16 cellular contexts compared by ENCODE assay signal in genomic region chr19:2022289-2022688, GRCh38. TPM values are rescaled to one million over a fixed set of nuclear protein-coding genes. Genes with fewer than 3 reads are reported as not detected.
DNase-seq lines count a peak whose midpoint lies in the region; ATAC-seq, FAIRE-seq and TF ChIP-seq lines count a peak whose summit lies in the region.
"Had no signal": no experiment of that assay in that cellular context is flagged by ENCODE, and none has a peak within 500 bp of the region (broad histone marks: within the 10 kb centered on the region; RNA-seq: fewer than 3 reads in every experiment).

No MANE protein-coding gene starts in this region.

- no peaks in the 10 kb centered on the region for H3K36me3 ChIP-seq in K562 (ENCODE audit: control insufficient read depth, insufficient read depth, low read length)
- H3K36me3 ChIP-seq: HAP-1 had no signal

- no peak for DNase-seq in activated CD4-positive, alpha-beta T cell treated with anti-CD3 and anti-CD28 coated beads, Interleukin-2, amount 10 ng/mL, durations not matched to agents 7 days and 5 days
- DNase-seq in activated CD4-positive, alpha-beta T cell treated with anti-CD3 and anti-CD28 coated beads for 1 hour, result no peak
- DNase-seq in activated naive CD4-positive, alpha-beta T cell treated with anti-CD3 and anti-CD28 coated beads, Interleukin-2, amount 50 U/mL, for 72 hours (ENCODE audit: low spot score in 2 of 2), result no peak
- no peak for DNase-seq in K562 (ENCODE audit: extremely low read depth in 1 of 4, low spot score in 3 of 4)
- DNase-seq: C1 segment of cervical spinal cord; Calu3; CD4-positive, alpha-beta memory T cell; COR-L47; DMS53; GF-D8; GOT3 had no signal

- no peaks in the 10 kb centered on the region for H3K79me2 ChIP-seq in K562 (ENCODE audit: control insufficient read depth, insufficient read depth, low read length)

- H3K4me1 Mint-ChIP-seq in activated CD4-positive, alpha-beta T cell treated with anti-CD3 and anti-CD28 coated beads, Interleukin-2, amount 10 ng/mL, durations not matched to agents 7 days and 5 days, result peaks cover 5% of the 10 kb centered on the region
- H3K4me1 Mint-ChIP-seq in activated naive CD4-positive, alpha-beta T cell treated with anti-CD3 and anti-CD28 coated beads, Interleukin-2, amount 50 U/mL, for 24 hours, result peaks cover 5% of the 10 kb centered on the region

- H3K27ac ChIP-seq in K562 (ENCODE audit: extremely low read depth, low read depth, low read length), result no peak overlapping the region

- H3K9me3 ChIP-seq in K562 (replicated peaks; ENCODE audit: control insufficient read depth, insufficient read depth, low read depth, low read length), result no peaks in the 10 kb centered on the region
- H3K9me3 ChIP-seq: HAP-1 had no signal

- H4K20me1 ChIP-seq in K562 (replicated peaks; ENCODE audit: control insufficient read depth, insufficient read depth, low read length), result no peaks in the 10 kb centered on the region

- no TSS peak for BruUV-seq in K562 (replicated peaks; lab: Mats Ljungman, UMichigan)

- no peak for TF ChIP-seq POLR2A in K562 (conservative IDR thresholded peaks at IDR 0.05)

- ATAC-seq in activated naive CD4-positive, alpha-beta T cell treated with anti-CD3 and anti-CD28 coated beads, Interleukin-2, amount 50 U/mL, for 72 hours, result no peak
- ATAC-seq in K562 (no peak), HG03378 (IDR thresholded peaks at IDR 0.05; ENCODE audit: unreplicated experiment) (no peak)

- WGBS in K562 (ENCODE audit: insufficient coverage, low coverage, missing lambda C conversion rate), result 69% methylated on average over 2 of the region's 2 CpGs

- POLR2A ChIA-PET in activated CD4-positive, alpha-beta T cell treated with anti-CD3 and anti-CD28 coated beads, Interleukin-2, amount 10 ng/mL, durations not matched to agents 7 days and 5 days (lab: Charles Lee), result no interaction called here
- POLR2A ChIA-PET in K562 (lab: Yijun Ruan, JAX), result interaction anchor here (0.6 to 1.3 kb wide), 3 partner anchors 10 to 37 kb away, joined by 3 read pairs; no protein-coding TSS in a partner anchor

- TF ChIP-seq RAD21 in K562 (CRISPR knock-in tag; conservative IDR thresholded peaks at IDR 0.05 in 1 of 2, IDR thresholded peaks at IDR 0.05 in 1 of 2), result no peak

- H3K9me1 ChIP-seq in K562 (ENCODE audit: control insufficient read depth, insufficient read depth, low read length), result no peaks in the 10 kb centered on the region

- no peak overlapping the region for H3K9ac ChIP-seq in K562 (ENCODE audit: insufficient read depth in 1 of 2, low read depth in 2 of 2, low read length in 2 of 2)

- no peak overlapping the region for H3K4me3 ChIP-seq in K562
- H3K4me3 ChIP-seq: HAP-1 had no signal

- H3K4me1 ChIP-seq in K562 (replicated peaks in 1 of 2; ENCODE audit: control insufficient read depth in 2 of 2, insufficient read depth in 2 of 2, low read length in 2 of 2), result peaks cover 0 to 8% of the 10 kb centered on the region in 2 experiments; a peak in 2 of 5 replicates
- H3K4me1 ChIP-seq: HAP-1 had no signal

- in situ Hi-C loops in K562 (cut with MboI), result loop anchor here (5.0 kb wide), 1 partner anchor 45 kb away; no protein-coding TSS in a partner anchor

- H3K36me3 Mint-ChIP-seq in activated CD4-positive, alpha-beta T cell treated with anti-CD3 and anti-CD28 coated beads, Interleukin-2, amount 10 ng/mL, durations not matched to agents 7 days and 5 days (ENCODE audit: low read depth), result peaks cover 2% of the 10 kb centered on the region
- no peaks in the 10 kb centered on the region for H3K36me3 Mint-ChIP-seq in activated naive CD4-positive, alpha-beta T cell treated with anti-CD3 and anti-CD28 coated beads, Interleukin-2, amount 50 U/mL, for 24 hours
- peaks cover 0 to 5% of the 10 kb centered on the region in 2 donors for H3K36me3 Mint-ChIP-seq in activated naive CD4-positive, alpha-beta T cell treated with anti-CD3 and anti-CD28 coated beads, Interleukin-2, amount 50 U/mL, for 72 hours

- H3K27me3 Mint-ChIP-seq in activated CD4-positive, alpha-beta T cell treated with anti-CD3 and anti-CD28 coated beads, Interleukin-2, amount 10 ng/mL, durations not matched to agents 7 days and 5 days, result no peaks in the 10 kb centered on the region
- H3K27me3 Mint-ChIP-seq in activated naive CD4-positive, alpha-beta T cell treated with anti-CD3 and anti-CD28 coated beads, Interleukin-2, amount 50 U/mL, for 24 hours, result no peaks in the 10 kb centered on the region
- H3K27me3 Mint-ChIP-seq: CD4-positive, alpha-beta memory T cell had no signal

- no peak overlapping the region for H3K4me2 ChIP-seq in K562 (ENCODE audit: insufficient read depth, low read length)

- FAIRE-seq in K562 (lab: Jason Lieb, UNC), result no peak
- FAIRE-seq: GM12892, H54 had no signal

- no peaks in the 10 kb centered on the region for H3K27me3 ChIP-seq in K562 (ENCODE audit: control insufficient read depth in 2 of 2, insufficient read depth in 2 of 2, low read length in 2 of 2)

- H2AFZ ChIP-seq in K562 (ENCODE audit: low read depth, low read length), result no peak overlapping the region

- H3K4me3 Mint-ChIP-seq in activated CD4-positive, alpha-beta T cell treated with anti-CD3 and anti-CD28 coated beads, Interleukin-2, amount 10 ng/mL, durations not matched to agents 7 days and 5 days, result no peak overlapping the region
- H3K4me3 Mint-ChIP-seq in activated naive CD4-positive, alpha-beta T cell treated with anti-CD3 and anti-CD28 coated beads, Interleukin-2, amount 50 U/mL, for 24 hours, result no peak overlapping the region
- H3K4me3 Mint-ChIP-seq: CD4-positive, alpha-beta memory T cell had no signal

- no peak for TF ChIP-seq CTCF in K562 (IDR thresholded peaks at IDR 0.05 in 2 of 3, conservative IDR thresholded peaks at IDR 0.05 in 1 of 3; ENCODE audit: insufficient read depth in 2 of 3, low read depth in 1 of 3, low read length in 3 of 3)

- intact Hi-C loops in K562 (cut with micrococcal nuclease), result no loop called here

- peaks cover 3% of the 10 kb centered on the region for H3K9me3 Mint-ChIP-seq in activated CD4-positive, alpha-beta T cell treated with anti-CD3 and anti-CD28 coated beads, Interleukin-2, amount 10 ng/mL, durations not matched to agents 7 days and 5 days
- no peaks in the 10 kb centered on the region for H3K9me3 Mint-ChIP-seq in activated naive CD4-positive, alpha-beta T cell treated with anti-CD3 and anti-CD28 coated beads, Interleukin-2, amount 50 U/mL, for 24 hours
- no peaks in the 10 kb centered on the region for H3K9me3 Mint-ChIP-seq in activated naive CD4-positive, alpha-beta T cell treated with anti-CD3 and anti-CD28 coated beads, Interleukin-2, amount 50 U/mL, for 72 hours

- H3K27ac Mint-ChIP-seq in activated CD4-positive, alpha-beta T cell treated with anti-CD3 and anti-CD28 coated beads, Interleukin-2, amount 10 ng/mL, durations not matched to agents 7 days and 5 days, result peak overlapping the region; percentile 54
- peak overlapping the region; percentile 14 for H3K27ac Mint-ChIP-seq in activated naive CD4-positive, alpha-beta T cell treated with anti-CD3 and anti-CD28 coated beads, Interleukin-2, amount 50 U/mL, for 24 hours
- peak overlapping the region in 1 of 2 donors; percentile 25 for H3K27ac Mint-ChIP-seq in activated naive CD4-positive, alpha-beta T cell treated with anti-CD3 and anti-CD28 coated beads, Interleukin-2, amount 50 U/mL, for 72 hours

- TF ChIP-seq EP300 in K562 (IDR thresholded peaks at IDR 0.05; ENCODE audit: low read length), result no peak

- CTCF ChIA-PET in activated CD4-positive, alpha-beta T cell treated with anti-CD3 and anti-CD28 coated beads, Interleukin-2, amount 10 ng/mL, durations not matched to agents 7 days and 5 days (lab: Charles Lee), result interaction anchor here (0.9 to 1.5 kb wide), 2 partner anchors 12 to 13 kb away, joined by 3 to 4 read pairs; no protein-coding TSS in a partner anchor
- CTCF ChIA-PET in K562 (lab: Yijun Ruan, JAX; ENCODE audit: low intra/inter-chr PET ratio), result no interaction called here

RNA-seq across cellular contexts. Expression of gene BTBD2, which starts 6.8 kb away (rescaled TPM):
- 10 to 100 TPM; 61.3 to 66.3 TPM for total RNA-seq in activated CD4-positive, alpha-beta T cell treated with anti-CD3 and anti-CD28 coated beads, Interleukin-2, amount 10 ng/mL, durations not matched to agents 7 days and 5 days
- total RNA-seq in activated naive CD4-positive, alpha-beta T cell treated with anti-CD3 and anti-CD28 coated beads, Interleukin-2, amount 50 U/mL, for 72 hours, result 10 to 100 TPM; 24.6 to 60.8 TPM
- total RNA-seq in K562 (2011; cell fraction: chromatin; rRNA removed; ENCODE audit: low replicate concordance), result 7.3 and 29.0 TPM in 2 replicates
- 16.4 and 17.0 TPM in 2 replicates for total RNA-seq in K562 (2011; cell fraction: nucleolus; rRNA removed)
- 14.3 and 16.7 TPM in 2 replicates for total RNA-seq in K562 (2011; cell fraction: nucleoplasm; rRNA removed)
- 5.6 and 8.1 TPM in 2 replicates for total RNA-seq in K562 (2014; rRNA removed)
- 1.5 and 2.0 TPM in 2 replicates for total RNA-seq in K562 (2014; rRNA removed; fragmentation: Illumina TruSeq; extraction: Trizol)
- total RNA-seq in K562 (2015; rRNA removed; fragmentation: Illumina TruSeq; extraction: Trizol), result 6.4 and 6.9 TPM in 2 replicates
- 13.3 and 15.6 TPM in 2 replicates for total RNA-seq in K562 (2021)
- polyA plus RNA-seq in K562 (2011; rRNA removed), result 10.2 and 30.9 TPM in 2 replicates
- polyA plus RNA-seq in K562 (2011; cell fraction: cytosol; rRNA removed), result 21.5 and 25.6 TPM in 2 replicates
- 21.2 and 25.9 TPM in 2 replicates for polyA plus RNA-seq in K562 (2011; cell fraction: nucleus; rRNA removed)
- polyA plus RNA-seq in K562 (2012), result 18.5 and 62.5 TPM in 2 replicates
- 7.4 and 11.0 TPM in 2 replicates for polyA plus RNA-seq in K562 (2014; fragmentation: Illumina TruSeq; extraction: Trizol)
- under 1 TPM; 0.10 to 0.28 TPM for polyA plus RNA-seq in K562 (2014; fragmentation: Nextera tagmentation; extraction: Ambion mirVana)
- polyA plus RNA-seq in K562 (2014; rRNA removed), result 9.6 TPM in 2 replicates
- polyA minus RNA-seq in K562 (2011; rRNA and poly(A)+ RNA removed), result 4.1 and 4.9 TPM in 2 replicates
- polyA minus RNA-seq in K562 (2011; cell fraction: cytosol; rRNA and poly(A)+ RNA removed), result 15.5 and 42.0 TPM in 2 replicates
- polyA minus RNA-seq in K562 (2011; cell fraction: nucleus; rRNA and poly(A)+ RNA removed), result 5.9 and 11.9 TPM in 2 replicates

RNA-seq across cellular contexts. Expression of gene MKNK2, which starts 28.8 kb away (rescaled TPM):
- total RNA-seq in activated CD4-positive, alpha-beta T cell treated with anti-CD3 and anti-CD28 coated beads, Interleukin-2, amount 10 ng/mL, durations not matched to agents 7 days and 5 days, result 100 to 1,000 TPM; 198 to 228 TPM
- total RNA-seq in activated naive CD4-positive, alpha-beta T cell treated with anti-CD3 and anti-CD28 coated beads, Interleukin-2, amount 50 U/mL, for 72 hours, result 100 to 1,000 TPM; 211 to 261 TPM
- total RNA-seq in K562 (2011; cell fraction: chromatin; rRNA removed; ENCODE audit: low replicate concordance), result 62.3 and 206 TPM in 2 replicates
- total RNA-seq in K562 (2011; cell fraction: nucleolus; rRNA removed), result 137 and 161 TPM in 2 replicates
- 83.2 and 85.9 TPM in 2 replicates for total RNA-seq in K562 (2011; cell fraction: nucleoplasm; rRNA removed)
- total RNA-seq in K562 (2014; rRNA removed) (83.9 and 114 TPM in 2 replicates), K562 (2014; rRNA removed; fragmentation: Illumina TruSeq; extraction: Trizol) (19.3 and 22.0 TPM in 2 replicates), K562 (2015; rRNA removed; fragmentation: Illumina TruSeq; extraction: Trizol) (48.6 and 51.9 TPM in 2 replicates), K562 (2021) (179 and 191 TPM in 2 replicates)
- polyA plus RNA-seq in K562 (2011; rRNA removed) (59.3 and 97.4 TPM in 2 replicates), K562 (2014; fragmentation: Illumina TruSeq; extraction: Trizol) (44.6 and 77.5 TPM in 2 replicates), K562 (2014; fragmentation: Nextera tagmentation; extraction: Ambion mirVana) (1 to 10 TPM; 5.1 to 5.5 TPM), K562 (2014; rRNA removed) (87.2 and 91.7 TPM in 2 replicates)
- 77.0 and 149 TPM in 2 replicates for polyA plus RNA-seq in K562 (2011; cell fraction: cytosol; rRNA removed)
- polyA plus RNA-seq in K562 (2011; cell fraction: nucleus; rRNA removed), result 131 and 186 TPM in 2 replicates
- polyA plus RNA-seq in K562 (2012), result 69.2 and 176 TPM in 2 replicates
- polyA minus RNA-seq in K562 (2011; rRNA and poly(A)+ RNA removed), result 39.4 and 48.9 TPM in 2 replicates
- polyA minus RNA-seq in K562 (2011; cell fraction: cytosol; rRNA and poly(A)+ RNA removed), result 99.7 and 155 TPM in 2 replicates
- 43.6 and 57.8 TPM in 2 replicates for polyA minus RNA-seq in K562 (2011; cell fraction: nucleus; rRNA and poly(A)+ RNA removed)
